21 cellular contexts compared by ENCODE assay signal in genomic region chr16:4508806-4509205, GRCh38. TPM values are rescaled to one million over a fixed set of nuclear protein-coding genes. Genes with fewer than 3 reads are reported as not detected.
DNase-seq lines count a peak whose midpoint lies in the region; ATAC-seq and TF ChIP-seq lines count a peak whose summit lies in the region.
"Had no signal": no experiment of that assay in that cellular context is flagged by ENCODE, and none has a peak within 500 bp of the region (broad histone marks: within the 10 kb centered on the region; RNA-seq: fewer than 3 reads in every experiment).

No MANE protein-coding gene starts in this region.

- no peak for ATAC-seq in activated CD8-positive, alpha-beta memory T cell treated with anti-CD3 and anti-CD28 coated beads, Interleukin-2, amount 10 ng/mL, durations not matched to agents 7 days and 5 days
- no peak for ATAC-seq in CD4-positive, alpha-beta T cell (ENCODE audit: poor library complexity)
- ATAC-seq: GM23338, HepG2, K562 had no signal

- H3K36me3 ChIP-seq in spleen: peaks cover 4 to 86% (median 64%) of the 10 kb centered on the region in 6 donors

- intact Hi-C loops in CD4-positive, alpha-beta T cell (cut with DNase I, micrococcal nuclease): no loop called here
- intact Hi-C loops in spleen (cut with DNase I; ENCODE audit: low total_unique reads): no loop called here

- TF ChIP-seq POLR2A in spleen (IDR thresholded peaks at IDR 0.05): no peak

- no peaks in the 10 kb centered on the region for H3K27me3 Mint-ChIP-seq in activated CD8-positive, alpha-beta memory T cell treated with anti-CD3 and anti-CD28 coated beads, Interleukin-2, amount 10 ng/mL, durations not matched to agents 7 days and 5 days
- H3K27me3 Mint-ChIP-seq in CD4-positive, alpha-beta T cell: no peaks in the 10 kb centered on the region
- H3K27me3 Mint-ChIP-seq in activated naive CD8-positive, alpha-beta T cell treated with anti-CD3 and anti-CD28 coated beads for 36 hours: no peaks in the 10 kb centered on the region

- DNase-seq in activated CD8-positive, alpha-beta memory T cell treated with anti-CD3 and anti-CD28 coated beads, Interleukin-2, amount 10 ng/mL, durations not matched to agents 7 days and 5 days: no peak
- no peak for DNase-seq in activated CD8-positive, alpha-beta memory T cell treated with anti-CD3 and anti-CD28 coated beads, Interleukin-2, amount 50 U/mL, for 48 hours
- no peak for DNase-seq in CD4-positive, alpha-beta T cell
- DNase-seq in activated naive CD8-positive, alpha-beta T cell treated with anti-CD3 and anti-CD28 coated beads for 36 hours: no peak
- DNase-seq in spleen: peak; percentile 64
- no peak for DNase-seq in NCI-H1436 (lab: John Stamatoyannopoulos, UW)
- no peak for DNase-seq in foreskin melanocyte
- DNase-seq: DND-41, MG63, NCI-H1417, NCI-H187, NCI-H446, NCI-H526 had no signal

- no peaks in the 10 kb centered on the region for H3K27me3 ChIP-seq in CD4-positive, alpha-beta T cell (ENCODE audit: control insufficient read depth, insufficient read depth, low read length)
- H3K27me3 ChIP-seq in spleen (replicated peaks in 1 of 7): no peaks in the 10 kb centered on the region
- H3K27me3 ChIP-seq: MG63, SJSA1 had no signal

- H3K27ac ChIP-seq in CD4-positive, alpha-beta T cell (ENCODE audit: low read depth, low read length): peak overlapping the region; percentile 9
- peak overlapping the region in 1 of 8 donors; percentile 93 for H3K27ac ChIP-seq in spleen
- H3K27ac ChIP-seq: HL-60, SJSA1 had no signal

- peak overlapping the region; percentile 36 for H3K27ac Mint-ChIP-seq in activated CD8-positive, alpha-beta memory T cell treated with anti-CD3 and anti-CD28 coated beads, Interleukin-2, amount 10 ng/mL, durations not matched to agents 7 days and 5 days
- peak overlapping the region; percentile 97 for H3K27ac Mint-ChIP-seq in CD4-positive, alpha-beta T cell
- peak overlapping the region; percentile 34 for H3K27ac Mint-ChIP-seq in activated naive CD8-positive, alpha-beta T cell treated with anti-CD3 and anti-CD28 coated beads for 36 hours
- H3K27ac Mint-ChIP-seq: GM23338 had no signal

- H3K4me1 Mint-ChIP-seq in activated CD8-positive, alpha-beta memory T cell treated with anti-CD3 and anti-CD28 coated beads, Interleukin-2, amount 10 ng/mL, durations not matched to agents 7 days and 5 days: peaks cover 61% of the 10 kb centered on the region
- H3K4me1 Mint-ChIP-seq in CD4-positive, alpha-beta T cell (ENCODE audit: low read depth): peaks cover 59% of the 10 kb centered on the region
- peaks cover 31% of the 10 kb centered on the region for H3K4me1 Mint-ChIP-seq in activated naive CD8-positive, alpha-beta T cell treated with anti-CD3 and anti-CD28 coated beads for 36 hours

- H3K4me3 ChIP-seq in spleen: no peak overlapping the region
- H3K4me3 ChIP-seq: GM23338, HAP-1, K562, MG63, SJSA1 had no signal

- CTCF ChIA-PET in activated CD8-positive, alpha-beta memory T cell treated with anti-CD3 and anti-CD28 coated beads, Interleukin-2, amount 10 ng/mL, durations not matched to agents 7 days and 5 days (lab: Charles Lee): interaction anchor here (1.6 to 8.6 kb wide), 7 partner anchors 9 to 116 kb away, joined by 3 to 136 read pairs (median 31); partner anchors contain the start of gene MGRN1
- CTCF ChIA-PET in CD4-positive, alpha-beta T cell (lab: Charles Lee): interaction anchor here (5.4 to 6.0 kb wide), 2 partner anchors 31 to 40 kb away, joined by 59 to 70 read pairs; partner anchors contain the start of gene HMOX2

- H3K4me1 ChIP-seq in spleen: peaks cover 23 to 69% (median 47%) of the 10 kb centered on the region in 6 donors
- H3K4me1 ChIP-seq: HAP-1, SJSA1 had no signal

- H3K9me3 ChIP-seq in CD4-positive, alpha-beta T cell (ENCODE audit: control insufficient read depth, low read length): no peaks in the 10 kb centered on the region
- H3K9me3 ChIP-seq in spleen: no peaks in the 10 kb centered on the region
- H3K9me3 ChIP-seq: HAP-1, MG63, SJSA1 had no signal

- no peak overlapping the region for H3K4me3 Mint-ChIP-seq in activated CD8-positive, alpha-beta memory T cell treated with anti-CD3 and anti-CD28 coated beads, Interleukin-2, amount 10 ng/mL, durations not matched to agents 7 days and 5 days
- H3K4me3 Mint-ChIP-seq in CD4-positive, alpha-beta T cell: no peak overlapping the region
- no peak overlapping the region for H3K4me3 Mint-ChIP-seq in activated naive CD8-positive, alpha-beta T cell treated with anti-CD3 and anti-CD28 coated beads for 36 hours
- H3K4me3 Mint-ChIP-seq: CD14-positive monocyte, GM23338 had no signal

- no peak for TF ChIP-seq CTCF in CD4-positive, alpha-beta T cell (IDR thresholded peaks at IDR 0.05)
- TF ChIP-seq CTCF in spleen (IDR thresholded peaks at IDR 0.05 in 8 of 11, conservative IDR thresholded peaks at IDR 0.05 in 3 of 11): no peak

- H3K36me3 Mint-ChIP-seq in activated CD8-positive, alpha-beta memory T cell treated with anti-CD3 and anti-CD28 coated beads, Interleukin-2, amount 10 ng/mL, durations not matched to agents 7 days and 5 days: peaks cover 44% of the 10 kb centered on the region
- H3K36me3 Mint-ChIP-seq in CD4-positive, alpha-beta T cell (ENCODE audit: low read depth): peaks cover 87% of the 10 kb centered on the region
- peaks cover 19% of the 10 kb centered on the region for H3K36me3 Mint-ChIP-seq in activated naive CD8-positive, alpha-beta T cell treated with anti-CD3 and anti-CD28 coated beads for 36 hours

- no peaks in the 10 kb centered on the region for H3K9me3 Mint-ChIP-seq in activated CD8-positive, alpha-beta memory T cell treated with anti-CD3 and anti-CD28 coated beads, Interleukin-2, amount 10 ng/mL, durations not matched to agents 7 days and 5 days (ENCODE audit: low read depth)
- no peaks in the 10 kb centered on the region for H3K9me3 Mint-ChIP-seq in CD4-positive, alpha-beta T cell
- H3K9me3 Mint-ChIP-seq in activated naive CD8-positive, alpha-beta T cell treated with anti-CD3 and anti-CD28 coated beads for 36 hours: no peaks in the 10 kb centered on the region
- H3K9me3 Mint-ChIP-seq: GM23338 had no signal

- 93 to 100% (median 97%) methylated on average over 2 to 3 of the region's 3 CpGs for WGBS in spleen, 5 donors

- POLR2A ChIA-PET in CD4-positive, alpha-beta T cell (lab: Charles Lee): interaction anchor here (0.7 to 6.0 kb wide), 5 partner anchors 21 to 94 kb away, joined by 3 to 140 read pairs (median 45); partner anchors contain the start of genes CDIP1, HMOX2 and NMRAL1

RNA-seq across cellular contexts. Expression of gene CDIP1, which starts 29.8 kb away (rescaled TPM):
- total RNA-seq in activated CD8-positive, alpha-beta memory T cell treated with anti-CD3 and anti-CD28 coated beads, Interleukin-2, amount 10 ng/mL, durations not matched to agents 7 days and 5 days: 10 to 100 TPM; 45.2 to 57.3 TPM
- total RNA-seq in CD4-positive, alpha-beta T cell: 10 to 100 TPM; 19.5 to 22.4 TPM
- 10 to 100 TPM; 33.0 to 33.3 TPM for total RNA-seq in activated naive CD8-positive, alpha-beta T cell treated with anti-CD3 and anti-CD28 coated beads for 36 hours
- total RNA-seq in spleen: 10 to 100 TPM; 17.8 to 26.9 (median 21.8) TPM
- polyA plus RNA-seq in spleen: 10 to 100 TPM in 2 of 3 donors, 1 to 10 TPM in 1; 9.6 to 13.8 (median 12.1) TPM
- total RNA-seq: HT-29 had no signal
- polyA plus RNA-seq: K562 had no signal

RNA-seq across cellular contexts. Expression of gene HMOX2, which starts 32.6 kb away (rescaled TPM):
- total RNA-seq in activated CD8-positive, alpha-beta memory T cell treated with anti-CD3 and anti-CD28 coated beads, Interleukin-2, amount 10 ng/mL, durations not matched to agents 7 days and 5 days: 100 to 1,000 TPM in 1 of 2 experiments, 10 to 100 TPM in 1; 96.5 to 103 TPM
- total RNA-seq in CD4-positive, alpha-beta T cell: 10 to 100 TPM; 63.4 to 66.4 TPM
- 10 to 100 TPM; 84.4 to 88.4 TPM for total RNA-seq in activated naive CD8-positive, alpha-beta T cell treated with anti-CD3 and anti-CD28 coated beads for 36 hours
- total RNA-seq in spleen: 10 to 100 TPM; 34.6 to 73.8 (median 59.0) TPM
- polyA plus RNA-seq in spleen: 10 to 100 TPM; 26.6 to 48.0 (median 44.0) TPM

RNA-seq across cellular contexts. Expression of gene NMRAL1, which starts 34.4 kb away (rescaled TPM):
- 10 to 100 TPM; 52.5 to 72.5 TPM for total RNA-seq in activated CD8-positive, alpha-beta memory T cell treated with anti-CD3 and anti-CD28 coated beads, Interleukin-2, amount 10 ng/mL, durations not matched to agents 7 days and 5 days
- total RNA-seq in CD4-positive, alpha-beta T cell: 10 to 100 TPM; 28.6 to 29.5 TPM
- total RNA-seq in activated naive CD8-positive, alpha-beta T cell treated with anti-CD3 and anti-CD28 coated beads for 36 hours: 10 to 100 TPM; 62.5 to 64.4 TPM
- 10 to 100 TPM; 26.3 to 49.0 (median 40.6) TPM for total RNA-seq in spleen
- 10 to 100 TPM; 40.1 to 58.6 (median 44.9) TPM for polyA plus RNA-seq in spleen

RNA-seq across cellular contexts. Expression of gene C16orf96, which starts 47.3 kb away (rescaled TPM):
- under 1 TPM in 1 of 2 experiments, not detected in 1; 0.14 TPM for total RNA-seq in activated CD8-positive, alpha-beta memory T cell treated with anti-CD3 and anti-CD28 coated beads, Interleukin-2, amount 10 ng/mL, durations not matched to agents 7 days and 5 days
- total RNA-seq in CD4-positive, alpha-beta T cell: under 1 TPM; 0.27 to 0.42 TPM
- under 1 TPM; 0.08 to 0.20 TPM for total RNA-seq in activated naive CD8-positive, alpha-beta T cell treated with anti-CD3 and anti-CD28 coated beads for 36 hours
- total RNA-seq in spleen: under 1 TPM; 0.17 to 0.33 (median 0.23) TPM
- under 1 TPM; 0.06 to 0.07 (median 0.06) TPM for polyA plus RNA-seq in spleen
- total RNA-seq: HepG2, HT-29, K562, SJSA1 had no signal
- polyA plus RNA-seq: CD14-positive monocyte, K562 had no signal

Comparison
In these comparisons a context has a peak if more than half of its experiments do, and no peak if none do; other contexts are left out.
1. H3K27ac Mint-ChIP-seq: peak in every context shown above with its lines; median percentile 97 in CD4-positive, alpha-beta T cell; 36 in activated CD8-positive, alpha-beta memory T cell treated with anti-CD3 and anti-CD28 coated beads, Interleukin-2, amount 10 ng/mL, durations not matched to agents 7 days and 5 days; 34 in activated naive CD8-positive, alpha-beta T cell treated with anti-CD3 and anti-CD28 coated beads for 36 hours.